29 cellular contexts compared by ENCODE assay signal in genomic region chr4:85534120-85534519, GRCh38. TPM values are rescaled to one million over a fixed set of nuclear protein-coding genes. Genes with fewer than 3 reads are reported as not detected.
"Had no signal": no experiment of that assay in that cellular context is flagged by ENCODE, and none has a peak within 500 bp of the region (broad histone marks: within the 10 kb centered on the region; RNA-seq: fewer than 3 reads in every experiment).

No MANE protein-coding gene starts in this region.

- H3K4me1 ChIP-seq: lower lobe of right lung, right lobe of liver, testis, thyroid gland, transverse colon, upper lobe of left lung, vagina had no signal

- DNase-seq: hypothalamus; immature natural killer cell; kidney; left colon; left lung; lower lobe of right lung; mammary epithelial cell; mesenchymal stem cell; naive thymus-derived CD4-positive, alpha-beta T cell; ovary; right lobe of liver; stimulated activated CD4-positive, alpha-beta T cell treated with anti-CD3 and anti-CD28 coated beads, Interleukin-1b, Interleukin-23, amount 100 ng/mL, for 48 hours; stimulated activated CD4-positive, alpha-beta T cell treated with anti-CD3 and anti-CD28 coated beads, Interleukin-2, amount 100 ng/mL, for 48 hours; stimulated activated CD4-positive, alpha-beta T cell treated with anti-CD3 and anti-CD28 coated beads, Interleukin-4, amount 100 ng/mL, for 4 hours; stimulated activated CD8-positive, alpha-beta memory T cell treated with anti-CD3 and anti-CD28 coated beads, Interleukin-4, amount 100 ng/mL, for 48 hours; stimulated activated naive CD4-positive, alpha-beta T cell treated with Interleukin-2 at 50 U/mL for 16 hours; stimulated activated naive CD8-positive, alpha-beta T cell treated with anti-CD3 and anti-CD28 coated beads, Interleukin-15, amount 100 ng/mL, for 72 hours; substantia nigra; testis; thyroid gland; transverse colon; upper lobe of left lung had no signal

- H3K36me3 Mint-ChIP-seq: naive thymus-derived CD4-positive, alpha-beta T cell; natural killer cell treated with Interleukin-12 subunit alpha and Interleukin-12 subunit beta and Interleukin-15 and Interleukin-18, amount 100 ng/mL, for 72 hours had no signal

- H3K27ac ChIP-seq: left lung, lower lobe of right lung, ovary, right atrium auricular region, right lobe of liver, testis, thyroid gland, transverse colon, upper lobe of left lung, vagina had no signal

- H3K27me3 Mint-ChIP-seq: naive thymus-derived CD4-positive, alpha-beta T cell; natural killer cell treated with Interleukin-12 subunit alpha and Interleukin-12 subunit beta and Interleukin-15 and Interleukin-18, amount 100 ng/mL, for 72 hours; progenitor cell of endocrine pancreas; stimulated activated memory B cell treated with anti-CD40 and anti-IgM and Interleukin-4, amounts not matched to agents 10 μg/mL and 1 μg/mL and 100 μg/mL, for 72 hours; stimulated activated naive CD8-positive, alpha-beta T cell treated with anti-CD3 and anti-CD28 coated beads, Interleukin-15, amount 100 ng/mL, for 72 hours had no signal

- H3K4me2 ChIP-seq: smooth muscle cell had no signal

- H3K4me3 ChIP-seq: left lung, lower lobe of right lung, ovary, right atrium auricular region, right lobe of liver, smooth muscle cell, testis, thyroid gland, transverse colon, upper lobe of left lung, vagina had no signal

- H3K27ac Mint-ChIP-seq: immature natural killer cell; naive thymus-derived CD4-positive, alpha-beta T cell; natural killer cell treated with Interleukin-12 subunit alpha and Interleukin-12 subunit beta and Interleukin-15 and Interleukin-18, amount 100 ng/mL, for 72 hours; progenitor cell of endocrine pancreas; stimulated activated memory B cell treated with anti-CD40 and anti-IgM and Interleukin-4, amounts not matched to agents 10 μg/mL and 1 μg/mL and 100 μg/mL, for 72 hours; stimulated activated naive CD8-positive, alpha-beta T cell treated with anti-CD3 and anti-CD28 coated beads, Interleukin-15, amount 100 ng/mL, for 72 hours had no signal

- H3K9me3 Mint-ChIP-seq: neural crest cell; stimulated activated naive CD8-positive, alpha-beta T cell treated with anti-CD3 and anti-CD28 coated beads, Interleukin-15, amount 100 ng/mL, for 72 hours had no signal

- ATAC-seq: left colon; left lung; lower lobe of right lung; naive thymus-derived CD4-positive, alpha-beta T cell; natural killer cell treated with Interleukin-12 subunit alpha and Interleukin-12 subunit beta and Interleukin-15 and Interleukin-18, amount 100 ng/mL, for 72 hours; right lobe of liver; stimulated activated memory B cell treated with anti-CD40 and anti-IgM and Interleukin-4, amounts not matched to agents 10 μg/mL and 1 μg/mL and 100 μg/mL, for 72 hours; stimulated activated naive CD8-positive, alpha-beta T cell treated with anti-CD3 and anti-CD28 coated beads, Interleukin-15, amount 100 ng/mL, for 72 hours had no signal

- H3K4me3 Mint-ChIP-seq: immature natural killer cell; naive thymus-derived CD4-positive, alpha-beta T cell; natural killer cell treated with Interleukin-12 subunit alpha and Interleukin-12 subunit beta and Interleukin-15 and Interleukin-18, amount 100 ng/mL, for 72 hours; neural crest cell; stimulated activated memory B cell treated with anti-CD40 and anti-IgM and Interleukin-4, amounts not matched to agents 10 μg/mL and 1 μg/mL and 100 μg/mL, for 72 hours; stimulated activated naive CD8-positive, alpha-beta T cell treated with anti-CD3 and anti-CD28 coated beads, Interleukin-15, amount 100 ng/mL, for 72 hours had no signal

- H3K9me3 ChIP-seq: left lung, lower lobe of right lung, ovary, right atrium auricular region, right lobe of liver, testis, thyroid gland, transverse colon, upper lobe of left lung, vagina had no signal

- H3K4me1 Mint-ChIP-seq: immature natural killer cell; naive thymus-derived CD4-positive, alpha-beta T cell; neural crest cell; stimulated activated naive CD8-positive, alpha-beta T cell treated with anti-CD3 and anti-CD28 coated beads, Interleukin-15, amount 100 ng/mL, for 72 hours had no signal

- H3K27me3 ChIP-seq: left lung, ovary, right atrium auricular region, right lobe of liver, testis, thyroid gland, transverse colon, upper lobe of left lung, vagina had no signal

- H3K36me3 ChIP-seq: left lung, lower lobe of right lung, ovary, right atrium auricular region, thyroid gland, transverse colon, upper lobe of left lung, vagina had no signal

RNA-seq across cellular contexts. Expression of gene ARHGAP24, which starts 59.2 kb away (rescaled TPM):
- polyA plus RNA-seq: naive thymus-derived CD4-positive, alpha-beta T cell had no signal
